In the genomic region with DNA sequence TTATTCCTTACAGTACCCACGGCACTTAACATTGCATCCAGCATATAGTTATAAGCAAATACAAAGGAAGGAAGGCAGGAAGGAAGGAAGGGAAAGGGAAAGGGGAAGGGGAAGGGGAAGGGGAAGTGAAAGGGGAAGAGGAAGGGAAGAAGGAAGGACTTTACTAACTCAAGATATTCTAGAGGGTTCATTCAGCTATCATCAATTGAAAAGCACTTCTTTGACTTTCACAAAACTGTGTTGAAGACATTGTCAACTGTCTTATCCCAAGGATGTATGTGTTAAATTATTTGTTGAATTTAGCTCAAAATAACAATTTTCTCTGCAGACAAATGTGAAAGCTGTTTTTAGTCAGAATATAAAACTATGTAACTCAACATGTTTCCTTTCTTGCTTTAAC, we compare ENCODE assay signal across 26 cellular contexts.
"Had no signal": no experiment of that assay in that cellular context is flagged by ENCODE, and none has a peak within 500 bp of the region (broad histone marks: within the 10 kb centered on the region; RNA-seq: fewer than 3 reads in every experiment).

No MANE protein-coding gene starts in this region.

- H3K9me3 ChIP-seq: esophagus squamous epithelium, gastrocnemius medialis, heart right ventricle, left lung, lower lobe of right lung, mucosa of descending colon had no signal

- H3K4me3 ChIP-seq: coronary artery, dorsolateral prefrontal cortex, esophagus squamous epithelium, gastrocnemius medialis, heart right ventricle, left lung, lower lobe of right lung, mucosa of descending colon had no signal

- H3K36me3 ChIP-seq: esophagus squamous epithelium, gastrocnemius medialis, heart right ventricle, left lung, lower lobe of right lung had no signal

- H3K27me3 ChIP-seq: dorsolateral prefrontal cortex, esophagus squamous epithelium, gastrocnemius medialis, heart right ventricle, left lung had no signal

- H3K27ac ChIP-seq: coronary artery, dorsolateral prefrontal cortex, epithelial cell of prostate, esophagus squamous epithelium, gastrocnemius medialis, heart right ventricle, left lung, lower lobe of right lung had no signal

- H3K4me1 ChIP-seq: esophagus squamous epithelium, gastrocnemius medialis, heart right ventricle, left lung, lower lobe of right lung had no signal

- DNase-seq: dermis blood vessel endothelial cell; dorsolateral prefrontal cortex; effector CD4-positive, alpha-beta T cell; effector memory CD4-positive, alpha-beta T cell; erythroblast; esophagus squamous epithelium; foreskin fibroblast; foreskin melanocyte; gastrocnemius medialis; glutamatergic neuron; head of caudate nucleus; heart right ventricle; hippocampal formation; left cardiac atrium; left lung; left ventricle myocardium superior; lower lobe of right lung; mesenchymal stem cell; naive B cell had no signal

- ATAC-seq: esophagus mucosa, gastrocnemius medialis, heart right ventricle, left cardiac atrium, left lung, left ventricle myocardium superior, lower lobe of right lung had no signal

- FAIRE-seq: colon, islet of Langerhans, keratinocyte had no signal
